ENCODE assay signal across 8 cellular contexts in the genomic region with DNA sequence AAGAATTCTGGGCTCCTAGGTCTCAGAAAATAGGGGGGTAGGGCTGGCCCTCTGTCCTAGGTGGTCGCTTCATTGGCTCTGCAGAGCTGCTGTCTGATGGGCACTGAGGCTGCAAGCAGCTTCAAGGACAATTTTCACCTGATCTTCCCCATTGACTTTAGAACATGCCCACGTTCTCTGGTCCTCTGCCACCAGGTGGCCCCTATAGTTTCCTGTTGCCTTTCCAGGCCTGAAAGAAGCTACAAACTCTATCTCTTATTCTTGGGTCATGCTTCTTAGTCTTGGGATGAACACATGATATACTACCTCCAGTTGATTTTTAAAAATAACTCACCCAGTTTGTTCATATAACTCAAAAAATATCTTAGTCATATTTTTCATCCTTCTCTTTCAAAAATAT. TPM values are rescaled to one million over a fixed set of nuclear protein-coding genes. Genes with fewer than 3 reads are reported as not detected.
DNase-seq lines count a peak whose midpoint lies in the region; ATAC-seq and TF ChIP-seq lines count a peak whose summit lies in the region.

No MANE protein-coding gene starts in this region.

- peaks cover 10% of the 10 kb centered on the region for H3K27me3 Mint-ChIP-seq in Calu3 (ENCODE audit: unreplicated experiment)
- peaks cover 5 to 11% (median 7%) of the 10 kb centered on the region in 5 donors for H3K27me3 Mint-ChIP-seq in naive thymus-derived CD8-positive, alpha-beta T cell

- H3K27ac ChIP-seq in RWPE2 (ENCODE audit: poor library complexity, severe bottlenecking) (no peak overlapping the region), sigmoid colon (no peak overlapping the region)

- BruUV-seq in Calu3 (replicated peaks; lab: Mats Ljungman, UMichigan): no TSS peak

- TF ChIP-seq EP300 in sigmoid colon (IDR thresholded peaks at IDR 0.05): no peak

- no peaks in the 10 kb centered on the region for H3K27me3 ChIP-seq in RWPE2 (ENCODE audit: insufficient read depth, poor library complexity, severe bottlenecking)
- H3K27me3 ChIP-seq in sigmoid colon: no peaks in the 10 kb centered on the region

- CTCF ChIA-PET in Calu3 (lab: Charles Lee): interaction anchor here (0.7 to 1.3 kb wide), 8 partner anchors 12 to 326 kb away, joined by 3 to 6 read pairs (median 4); a partner anchor contains a TSS
- CTCF ChIA-PET in HEK293T (lab: Yijun Ruan, JAX): interaction anchor here (0.5 to 1.3 kb wide), 8 partner anchors 10 to 720 kb away, joined by 3 to 5 read pairs (median 3); no protein-coding TSS in a partner anchor

- peak; percentile 29 for TF ChIP-seq CTCF in Calu3 (IDR thresholded peaks at IDR 0.05; ENCODE audit: unreplicated experiment)
- peak; percentile 66 for TF ChIP-seq CTCF in RWPE2 (IDR thresholded peaks at IDR 0.05; ENCODE audit: poor library complexity, severe bottlenecking)
- peak; percentile 36 for TF ChIP-seq CTCF in cardiac fibroblast (IDR thresholded peaks at IDR 0.05; ENCODE audit: low read depth, low read length)
- no peak for TF ChIP-seq CTCF in sigmoid colon (IDR thresholded peaks at IDR 0.05)

- no peaks in the 10 kb centered on the region for H3K9me3 Mint-ChIP-seq in Calu3 (ENCODE audit: low read depth, unreplicated experiment)
- H3K9me3 Mint-ChIP-seq in naive thymus-derived CD8-positive, alpha-beta T cell: no peaks in the 10 kb centered on the region

- no peak for TF ChIP-seq POLR2A in sigmoid colon (IDR thresholded peaks at IDR 0.05)

- H3K4me3 Mint-ChIP-seq in Calu3 (ENCODE audit: low read depth, unreplicated experiment): no peak overlapping the region
- no peak overlapping the region for H3K4me3 Mint-ChIP-seq in naive thymus-derived CD8-positive, alpha-beta T cell

- H3K9me3 ChIP-seq in RWPE2 (ENCODE audit: severe bottlenecking) (no peaks in the 10 kb centered on the region), sigmoid colon (no peaks in the 10 kb centered on the region)

- no peaks in the 10 kb centered on the region for H3K36me3 ChIP-seq in RWPE2 (ENCODE audit: low read depth)
- H3K36me3 ChIP-seq in sigmoid colon: no peaks in the 10 kb centered on the region

- H3K36me3 Mint-ChIP-seq in Calu3 (ENCODE audit: insufficient read depth, unreplicated experiment): no peaks in the 10 kb centered on the region
- no peaks in the 10 kb centered on the region for H3K36me3 Mint-ChIP-seq in naive thymus-derived CD8-positive, alpha-beta T cell

- H3K27ac Mint-ChIP-seq in Calu3 (ENCODE audit: unreplicated experiment): no peak overlapping the region
- H3K27ac Mint-ChIP-seq in naive thymus-derived CD8-positive, alpha-beta T cell: peak overlapping the region in 2 of 10 donors; percentile 2 to 3

- H3K4me1 ChIP-seq in RWPE2 (ENCODE audit: insufficient read depth, poor library complexity, severe bottlenecking): no peaks in the 10 kb centered on the region
- no peaks in the 10 kb centered on the region for H3K4me1 ChIP-seq in sigmoid colon

- intact Hi-C loops in Calu3 (cut with micrococcal nuclease; ENCODE audit: unreplicated experiment): no loop called here
- intact Hi-C loops in sigmoid colon (cut with DNase I): no loop called here

- DNase-seq in Calu3: peak; percentile 56
- peak; percentile 44 for DNase-seq in HEK293T (ENCODE audit: extremely low spot score)
- no peak for DNase-seq in RWPE2 (ENCODE audit: low spot score)
- DNase-seq in cardiac fibroblast (ENCODE audit: low read depth in 2 of 2): peak; percentile 2 to 10
- DNase-seq in naive thymus-derived CD8-positive, alpha-beta T cell: peak in 8 of 10 donors; percentile 11 to 47 (median 29)
- DNase-seq in AG08396 (ENCODE audit: low spot score): no peak
- no peak for DNase-seq in sigmoid colon

- POLR2A ChIA-PET in HEK293T (lab: Yijun Ruan, JAX): no interaction called here
- POLR2A ChIA-PET in naive thymus-derived CD8-positive, alpha-beta T cell (lab: Charles Lee): interaction anchor here (1.3 kb wide), 1 partner anchor 61 kb away, joined by 3 read pairs; a partner anchor contains a TSS

- no peaks in the 10 kb centered on the region for H3K4me1 Mint-ChIP-seq in Calu3 (ENCODE audit: low read depth, unreplicated experiment)
- H3K4me1 Mint-ChIP-seq in naive thymus-derived CD8-positive, alpha-beta T cell: peaks cover 0 to 7% (median 4%) of the 10 kb centered on the region in 4 donors

- WGBS in sigmoid colon, 2 donors: 15 to 42% methylated on average over 2 of the region's 2 CpGs

- H3K4me3 ChIP-seq in RWPE2 (ENCODE audit: severe bottlenecking): no peak overlapping the region
- H3K4me3 ChIP-seq in cardiac fibroblast (replicated peaks in 1 of 2; ENCODE audit: low read depth in 2 of 2, low read length in 2 of 2): no peak overlapping the region
- no peak overlapping the region for H3K4me3 ChIP-seq in sigmoid colon

- ATAC-seq in RWPE2 (ENCODE audit: low read depth) (peak; percentile 86), GM18498 (IDR thresholded peaks at IDR 0.05; ENCODE audit: unreplicated experiment) (no peak)
- ATAC-seq in naive thymus-derived CD8-positive, alpha-beta T cell: peak; percentile 66 to 74

TF ChIP-seq in HEK293T, 16 proteins besides CTCF, POLR2A, EP300 and RAD21:
- TF ChIP-seq SUZ12 (IDR thresholded peaks at IDR 0.05): no peak
- no peak for TF ChIP-seq ARNT (IDR thresholded peaks at IDR 0.05)
- no peak for TF ChIP-seq SP1 (IDR thresholded peaks at IDR 0.05)
- TF ChIP-seq ELF4 (IDR thresholded peaks at IDR 0.05): no peak
- no peak for TF ChIP-seq ZNF384 (IDR thresholded peaks at IDR 0.05)
- no peak for TF ChIP-seq NFRKB (IDR thresholded peaks at IDR 0.05)
- TF ChIP-seq L3MBTL2 (conservative IDR thresholded peaks at IDR 0.05): no peak
- TF ChIP-seq FOXK2 (IDR thresholded peaks at IDR 0.05): no peak
- no peak for TF ChIP-seq CTBP1 (IDR thresholded peaks at IDR 0.05; ENCODE audit: borderline replicate concordance)
- no peak for TF ChIP-seq FOXA1 (IDR thresholded peaks at IDR 0.05)
- TF ChIP-seq FOXM1 (IDR thresholded peaks at IDR 0.05; ENCODE audit: borderline replicate concordance): no peak
- TF ChIP-seq, protein P1, sequence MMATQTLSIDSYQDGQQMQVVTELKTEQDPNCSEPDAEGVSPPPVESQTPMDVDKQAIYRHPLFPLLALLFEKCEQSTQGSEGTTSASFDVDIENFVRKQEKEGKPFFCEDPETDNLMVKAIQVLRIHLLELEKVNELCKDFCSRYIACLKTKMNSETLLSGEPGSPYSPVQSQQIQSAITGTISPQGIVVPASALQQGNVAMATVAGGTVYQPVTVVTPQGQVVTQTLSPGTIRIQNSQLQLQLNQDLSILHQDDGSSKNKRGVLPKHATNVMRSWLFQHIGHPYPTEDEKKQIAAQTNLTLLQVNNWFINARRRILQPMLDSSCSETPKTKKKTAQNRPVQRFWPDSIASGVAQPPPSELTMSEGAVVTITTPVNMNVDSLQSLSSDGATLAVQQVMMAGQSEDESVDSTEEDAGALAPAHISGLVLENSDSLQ (IDR thresholded peaks at IDR 0.05): no peak
- TF ChIP-seq TARDBP (IDR thresholded peaks at IDR 0.05): no peak
- TF ChIP-seq HDGF (IDR thresholded peaks at IDR 0.05; ENCODE audit: borderline replicate concordance): no peak
- TF ChIP-seq LEF1 (IDR thresholded peaks at IDR 0.05; ENCODE audit: borderline replicate concordance): no peak
- no peak for TF ChIP-seq BHLHE40 (IDR thresholded peaks at IDR 0.05; ENCODE audit: borderline replicate concordance)

RNA-seq across cellular contexts. Expression of a gene that starts 26.3 kb away (rescaled TPM):
- total RNA-seq in Calu3 (2022): not detected in 2 replicates
- total RNA-seq in naive thymus-derived CD8-positive, alpha-beta T cell: not detected
- not detected for polyA plus RNA-seq in naive thymus-derived CD8-positive, alpha-beta T cell
- total RNA-seq in sigmoid colon: not detected
- not detected for polyA plus RNA-seq in sigmoid colon

Comparison
In these comparisons a context has a peak if more than half of its experiments do, and no peak if none do; other contexts are left out.
1. DNase-seq: peak in Calu3 (single experiment), HEK293T (single experiment), cardiac fibroblast (2 of 2) and naive thymus-derived CD8-positive, alpha-beta T cell (8 of 10); none in RWPE2 (single experiment), AG08396 (single experiment) and sigmoid colon (single experiment).
2. CTCF ChIP-seq: peak in Calu3 (single experiment), RWPE2 (single experiment) and cardiac fibroblast (single experiment); none in sigmoid colon (0 of 4).